In the genomic region with DNA sequence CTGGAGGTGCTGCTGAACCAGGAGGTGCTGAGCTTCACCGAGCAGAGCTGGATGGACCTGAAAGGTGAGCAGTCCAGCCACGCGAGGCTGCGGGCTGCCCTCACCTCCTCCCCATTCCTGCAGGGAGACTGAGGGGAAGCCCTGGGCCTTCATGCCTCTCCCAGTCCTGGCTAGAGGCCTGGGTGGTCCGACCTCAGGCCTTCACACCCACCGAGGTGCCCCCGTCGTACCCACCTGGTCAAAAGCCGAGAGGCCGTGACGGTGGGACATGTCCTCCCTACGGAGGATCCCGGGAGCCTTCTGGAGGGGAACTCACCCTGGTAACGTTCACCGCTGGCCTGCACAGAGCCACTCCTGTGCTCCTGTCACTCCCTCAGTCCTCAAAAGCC, we compare ENCODE assay signal across 1 cellular context.
TF ChIP-seq lines count a peak whose summit lies in the region.

No MANE protein-coding gene starts in this region.

TF ChIP-seq in SK-N-SH treated with all-trans-retinoic acid at 6 μM for 48 hours, 23 proteins besides CTCF, POLR2A, EP300 and RAD21 (continued from another document):
- TF ChIP-seq, protein P1, sequence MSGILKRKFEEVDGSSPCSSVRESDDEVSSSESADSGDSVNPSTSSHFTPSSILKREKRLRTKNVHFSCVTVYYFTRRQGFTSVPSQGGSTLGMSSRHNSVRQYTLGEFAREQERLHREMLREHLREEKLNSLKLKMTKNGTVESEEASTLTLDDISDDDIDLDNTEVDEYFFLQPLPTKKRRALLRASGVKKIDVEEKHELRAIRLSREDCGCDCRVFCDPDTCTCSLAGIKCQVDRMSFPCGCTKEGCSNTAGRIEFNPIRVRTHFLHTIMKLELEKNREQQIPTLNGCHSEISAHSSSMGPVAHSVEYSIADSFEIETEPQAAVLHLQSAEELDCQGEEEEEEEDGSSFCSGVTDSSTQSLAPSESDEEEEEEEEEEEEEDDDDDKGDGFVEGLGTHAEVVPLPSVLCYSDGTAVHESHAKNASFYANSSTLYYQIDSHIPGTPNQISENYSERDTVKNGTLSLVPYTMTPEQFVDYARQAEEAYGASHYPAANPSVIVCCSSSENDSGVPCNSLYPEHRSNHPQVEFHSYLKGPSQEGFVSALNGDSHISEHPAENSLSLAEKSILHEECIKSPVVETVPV (CRISPR knock-in tag; IDR thresholded peaks at IDR 0.05), result no peak
